ENCODE assay signal across 8 cellular contexts in genomic region chr14:67426983-67427601, GRCh38. TPM values are rescaled to one million over a fixed set of nuclear protein-coding genes. Genes with fewer than 3 reads are reported as not detected.
DNase-seq lines count a peak whose midpoint lies in the region; ATAC-seq and TF ChIP-seq lines count a peak whose summit lies in the region.

No MANE protein-coding gene starts in this region.

- H3K27me3 Mint-ChIP-seq in CD4-positive, alpha-beta T cell: peaks cover 20% of the 10 kb centered on the region
- no peaks in the 10 kb centered on the region; the same call in 1 of the 2 replicates for H3K27me3 Mint-ChIP-seq in H9 (ENCODE audit: low read depth)

- H2AK5ac ChIP-seq in H9 (ENCODE audit: insufficient read length, low read length): no peak overlapping the region

- H3K27me3 ChIP-seq in CD4-positive, alpha-beta T cell (ENCODE audit: control insufficient read depth, insufficient read depth, low read length): no peaks in the 10 kb centered on the region
- H3K27me3 ChIP-seq in H9 (ENCODE audit: insufficient read depth, low read length): no peaks in the 10 kb centered on the region
- H3K27me3 ChIP-seq in breast epithelium: no peaks in the 10 kb centered on the region

- ATAC-seq in CD4-positive, alpha-beta T cell (ENCODE audit: poor library complexity): peak; percentile 96
- ATAC-seq in HG02938 (IDR thresholded peaks at IDR 0.05; ENCODE audit: unreplicated experiment): no peak

- H3K4ac ChIP-seq in H9 (ENCODE audit: low read depth, low read length): no peak overlapping the region

- no peaks in the 10 kb centered on the region for H3K9me3 ChIP-seq in CD4-positive, alpha-beta T cell (ENCODE audit: control insufficient read depth, low read length)
- H3K9me3 ChIP-seq in H9 (ENCODE audit: control insufficient read depth, low read depth, low read length) (no peaks in the 10 kb centered on the region), breast epithelium (no peaks in the 10 kb centered on the region)

- H4K91ac ChIP-seq in H9 (ENCODE audit: insufficient read length, low read depth, low read length): no peak overlapping the region

- CTCF ChIA-PET in CD4-positive, alpha-beta T cell (lab: Charles Lee): interaction anchor here (0.7 to 4.4 kb wide), 12 partner anchors 17 to 285 kb away, joined by 3 to 51 read pairs (median 3); partner anchors contain the start of gene PIGH

- no peak overlapping the region for H3K27ac Mint-ChIP-seq in CD4-positive, alpha-beta T cell
- peak overlapping the region in 2 of 3 experiments; percentile 14 to 84; a peak in 1 of 7 replicates for H3K27ac Mint-ChIP-seq in H9

- H4K20me1 ChIP-seq in H9 (ENCODE audit: control insufficient read depth, insufficient read depth, insufficient read length): no peaks in the 10 kb centered on the region

- no peak overlapping the region for H3K23ac ChIP-seq in H9 (ENCODE audit: insufficient read length, low read depth, low read length)

- intact Hi-C loops in CD4-positive, alpha-beta T cell (cut with DNase I, micrococcal nuclease): loop anchor here (1.0 to 5.0 kb wide), 5 partner anchors 144 to 278 kb away; no protein-coding TSS in a partner anchor
- intact Hi-C loops in breast epithelium (cut with DNase I; ENCODE audit: low total_unique reads): loop anchor here (10.0 kb wide), 1 partner anchor 148 kb away; no protein-coding TSS in a partner anchor

- H3K56ac ChIP-seq in H9 (ENCODE audit: insufficient read length, low read depth, low read length): no peak overlapping the region

- no peak overlapping the region for H4K5ac ChIP-seq in H9 (ENCODE audit: insufficient read length, low read depth, low read length)

- H3K18ac ChIP-seq in H9 (ENCODE audit: insufficient read length, low read depth, low read length): no peak overlapping the region

- H3K4me1 ChIP-seq in H9 (ENCODE audit: insufficient read depth, low read length) (peaks cover 2% of the 10 kb centered on the region; the same call in 1 of the 2 replicates), breast epithelium (no peaks in the 10 kb centered on the region)

- no peak overlapping the region for H3K9ac ChIP-seq in H9 (ENCODE audit: extremely low read depth, insufficient read length, low read length)

- no peaks in the 10 kb centered on the region for H3K79me1 ChIP-seq in H9 (ENCODE audit: insufficient read depth, low read depth, low read length, poor library complexity, severe bottlenecking)

- H3K4me2 ChIP-seq in H9 (ENCODE audit: insufficient read depth, insufficient read length, low read length): no peak overlapping the region

- H3K4me1 Mint-ChIP-seq in CD4-positive, alpha-beta T cell (ENCODE audit: low read depth): no peaks in the 10 kb centered on the region
- H3K4me1 Mint-ChIP-seq in H9: peaks cover 19 to 23% of the 10 kb centered on the region in 2 experiments

- H3K4me3 ChIP-seq in breast epithelium: peak overlapping the region in 1 of 3 donors; percentile 39

- no peak overlapping the region for H3K4me3 Mint-ChIP-seq in CD4-positive, alpha-beta T cell
- no peak overlapping the region; a peak in 1 of 5 replicates for H3K4me3 Mint-ChIP-seq in H9

- no peak overlapping the region for H2BK15ac ChIP-seq in H9 (ENCODE audit: low read depth, low read length)

- no peak overlapping the region for H2BK5ac ChIP-seq in H9 (ENCODE audit: insufficient read length, low read length)

- no peak overlapping the region for H3K14ac ChIP-seq in H9 (ENCODE audit: insufficient read depth, low read length)

- no peak overlapping the region for H3K27ac ChIP-seq in CD4-positive, alpha-beta T cell (ENCODE audit: low read depth, low read length)
- H3K27ac ChIP-seq in H9 (ENCODE audit: insufficient read length, low read depth, low read length) (no peak overlapping the region), VCaP (peak overlapping the region; percentile 19; the same call in 1 of the 2 replicates), breast epithelium (no peak overlapping the region)

- no peak overlapping the region for H2BK12ac ChIP-seq in H9 (ENCODE audit: insufficient read length, low read depth, low read length)

- TF ChIP-seq CTCF in CD4-positive, alpha-beta T cell (IDR thresholded peaks at IDR 0.05): peak; percentile 84
- TF ChIP-seq CTCF in H9 (conservative IDR thresholded peaks at IDR 0.05) (peak; percentile 86), VCaP (conservative IDR thresholded peaks at IDR 0.05) (peak; percentile 84), breast epithelium (IDR thresholded peaks at IDR 0.05) (peak; percentile 80 to 88 (median 83))

- H3K36me3 Mint-ChIP-seq in CD4-positive, alpha-beta T cell (ENCODE audit: low read depth): no peaks in the 10 kb centered on the region
- H3K36me3 Mint-ChIP-seq in H9 (ENCODE audit: insufficient read depth in 1 of 3, low read depth in 3 of 3): no peaks in the 10 kb centered on the region

- no peak overlapping the region for H2AFZ ChIP-seq in H9 (ENCODE audit: low read length)

- H2BK120ac ChIP-seq in H9 (ENCODE audit: low read depth, low read length, poor library complexity, severe bottlenecking): no peak overlapping the region

- no peaks in the 10 kb centered on the region for H3K36me3 ChIP-seq in breast epithelium

- POLR2A ChIA-PET in CD4-positive, alpha-beta T cell (lab: Charles Lee): interaction anchor here (1.5 to 2.6 kb wide), 3 partner anchors 15 to 173 kb away, joined by 3 to 16 read pairs (median 5); partner anchors contain the start of genes PIGH and PLEK2

- no peak for TF ChIP-seq POLR2A in breast epithelium (IDR thresholded peaks at IDR 0.05)

- no peak overlapping the region for H3T11ph ChIP-seq in H9 (ENCODE audit: low read length)

- H3K79me2 ChIP-seq in H9 (ENCODE audit: insufficient read depth, low read length): no peaks in the 10 kb centered on the region

- no peaks in the 10 kb centered on the region for H3K9me3 Mint-ChIP-seq in CD4-positive, alpha-beta T cell
- no peaks in the 10 kb centered on the region for H3K9me3 Mint-ChIP-seq in H9

- H4K8ac ChIP-seq in H9 (replicated peaks; ENCODE audit: insufficient read length, low read depth, low read length): no peak overlapping the region

- DNase-seq in CD4-positive, alpha-beta T cell: peak; percentile 59 to 76 (median 63)
- DNase-seq in H9 (peak; percentile 90), NCI-H2171 treated with DMSO at 0.1 percent for 48 hours (lab: John Stamatoyannopoulos, UW) (peak; percentile 85), breast epithelium (ENCODE audit: low spot score in 2 of 2) (peak; percentile 57 to 75), islet precursor cell (peak; percentile 92)
- peak; percentile 35 to 59 (median 56) for DNase-seq in stimulated activated CD4-positive, alpha-beta T cell treated with anti-CD3 and anti-CD28 coated beads, Interleukin-1b, Interleukin-23, amount 100 ng/mL, for 24 hours (ENCODE audit: low read depth in 4 of 4, low spot score in 1 of 4)

- WGBS in H9 (ENCODE audit: extremely low coverage, insufficient read length, low lambda C conversion rate): no CpG with 5 or more reads among the region's 29 CpGs

- H3K23me2 ChIP-seq in H9 (ENCODE audit: insufficient read length, low read depth, low read length, poor library complexity, severe bottlenecking): no peaks in the 10 kb centered on the region

- no peak overlapping the region for H2BK20ac ChIP-seq in H9 (ENCODE audit: low read depth, low read length, poor library complexity, severe bottlenecking)

RNA-seq across cellular contexts. Expression of gene PLEK2, which starts 15.1 kb away (rescaled TPM):
- 1 to 10 TPM; 1.3 to 1.4 TPM for total RNA-seq in CD4-positive, alpha-beta T cell
- not detected in 2 replicates for total RNA-seq in H9 (2021)
- total RNA-seq in breast epithelium: 1 to 10 TPM in 2 of 3 donors, not detected in 1; 3.4 to 5.2 TPM
